In the genomic region with DNA sequence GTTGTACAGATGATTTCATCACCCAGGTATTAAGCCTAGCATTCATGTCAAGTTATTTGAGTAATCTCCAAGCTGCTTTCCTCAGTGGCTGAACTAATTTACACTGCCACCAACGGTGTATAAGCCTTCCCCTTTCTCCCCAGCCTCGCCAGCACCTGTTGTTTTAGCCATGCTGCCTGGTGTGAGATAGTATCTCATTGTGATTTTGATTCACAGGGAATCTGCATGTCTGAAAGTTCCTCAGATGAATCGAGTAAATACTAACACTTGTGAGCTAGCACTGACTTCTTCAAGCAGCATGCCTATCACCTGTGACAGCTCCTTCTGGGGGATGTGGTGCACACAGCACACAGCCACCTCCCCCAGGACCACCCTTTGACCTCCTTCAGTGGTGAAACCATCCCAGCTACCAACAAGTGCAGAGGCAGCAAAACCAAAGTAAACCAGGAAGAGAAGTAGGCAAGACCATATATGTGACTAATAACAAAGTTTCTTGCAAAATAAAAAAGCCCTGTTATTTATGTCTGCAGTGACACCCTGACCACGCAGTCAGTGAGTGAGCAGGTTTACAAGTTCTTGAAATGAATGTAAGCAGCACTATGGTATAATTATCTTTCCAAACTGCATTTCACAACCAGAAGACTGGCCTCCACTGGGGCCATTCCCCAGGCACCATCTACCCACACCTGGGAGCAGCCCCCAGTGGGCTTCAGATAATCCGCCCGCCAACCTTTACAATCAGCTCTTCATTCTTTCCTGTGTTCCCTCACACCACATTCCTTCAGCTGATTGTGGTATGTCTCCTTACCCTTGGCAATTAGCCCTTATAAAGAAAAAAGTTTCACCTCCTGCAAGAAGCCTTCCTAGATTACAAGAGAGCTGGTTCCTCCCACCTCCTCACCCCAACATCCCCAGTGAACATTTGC, we compare ENCODE assay signal across 8 cellular contexts.
A peak's percentile ranks its signal among the peaks of the same experiment; 100 is the strongest.
DNase-seq lines count a peak whose midpoint lies in the region; ATAC-seq and TF ChIP-seq lines count a peak whose summit lies in the region.

No MANE protein-coding gene starts in this region.

- TF ChIP-seq CTCF in Calu3 (IDR thresholded peaks at IDR 0.05; ENCODE audit: unreplicated experiment), result no peak

- no TSS peak for BruUV-seq in Calu3 (replicated peaks; lab: Mats Ljungman, UMichigan)

- no peaks in the 10 kb centered on the region for H3K27me3 Mint-ChIP-seq in Calu3 (ENCODE audit: unreplicated experiment)
- H3K27me3 Mint-ChIP-seq in T-helper 1 cell treated with Interleukin-12 subunit alpha and Interleukin-12 subunit beta and Interleukin-4 antibody, amounts not matched to agents 30 μg/mL and 1 μg/mL, for 36 hours (ENCODE audit: low read depth), result no peaks in the 10 kb centered on the region

- H3K4me3 Mint-ChIP-seq in Calu3 (ENCODE audit: low read depth, unreplicated experiment), result no peak overlapping the region
- no peak overlapping the region for H3K4me3 Mint-ChIP-seq in T-helper 1 cell treated with Interleukin-12 subunit alpha and Interleukin-12 subunit beta and Interleukin-4 antibody, amounts not matched to agents 30 μg/mL and 1 μg/mL, for 36 hours

- DNase-seq in Calu3 (no peak), iris pigment epithelial cell (ENCODE audit: low read depth) (peak; percentile 73), NCI-H510A (lab: John Stamatoyannopoulos, UW) (no peak), middle frontal gyrus (ENCODE audit: extremely low spot score, low spot score) (no peak)

- peaks cover 10% of the 10 kb centered on the region for H3K4me1 Mint-ChIP-seq in Calu3 (ENCODE audit: low read depth, unreplicated experiment)
- peaks cover 28% of the 10 kb centered on the region for H3K4me1 Mint-ChIP-seq in T-helper 1 cell treated with Interleukin-12 subunit alpha and Interleukin-12 subunit beta and Interleukin-4 antibody, amounts not matched to agents 30 μg/mL and 1 μg/mL, for 36 hours (ENCODE audit: low read depth)

- no peaks in the 10 kb centered on the region for H3K9me3 Mint-ChIP-seq in Calu3 (ENCODE audit: low read depth, unreplicated experiment)
- H3K9me3 Mint-ChIP-seq in T-helper 1 cell treated with Interleukin-12 subunit alpha and Interleukin-12 subunit beta and Interleukin-4 antibody, amounts not matched to agents 30 μg/mL and 1 μg/mL, for 36 hours, result peaks cover 3% of the 10 kb centered on the region

- CTCF ChIA-PET in Calu3 (lab: Charles Lee), result interaction anchor here (1.0 kb wide), 1 partner anchor 27 kb away, joined by 3 read pairs; no protein-coding TSS in a partner anchor

- H3K36me3 Mint-ChIP-seq in Calu3 (ENCODE audit: insufficient read depth, unreplicated experiment), result no peaks in the 10 kb centered on the region
- H3K36me3 Mint-ChIP-seq in T-helper 1 cell treated with Interleukin-12 subunit alpha and Interleukin-12 subunit beta and Interleukin-4 antibody, amounts not matched to agents 30 μg/mL and 1 μg/mL, for 36 hours (ENCODE audit: low read depth), result no peaks in the 10 kb centered on the region

- ATAC-seq in HG02852 (IDR thresholded peaks at IDR 0.05; ENCODE audit: unreplicated experiment), result peak; percentile 75
- no peak for ATAC-seq in GM18498 (IDR thresholded peaks at IDR 0.05; ENCODE audit: unreplicated experiment)
- ATAC-seq in HG02678 (IDR thresholded peaks at IDR 0.05; ENCODE audit: unreplicated experiment), result no peak

- peak overlapping the region; percentile 31 for H3K27ac Mint-ChIP-seq in Calu3 (ENCODE audit: unreplicated experiment)
- peak overlapping the region; percentile 43 for H3K27ac Mint-ChIP-seq in T-helper 1 cell treated with Interleukin-12 subunit alpha and Interleukin-12 subunit beta and Interleukin-4 antibody, amounts not matched to agents 30 μg/mL and 1 μg/mL, for 36 hours

- intact Hi-C loops in Calu3 (cut with micrococcal nuclease; ENCODE audit: unreplicated experiment), result no loop called here
